Comparison of ENCODE assay signal across 8 cellular contexts in genomic region chr15:48965972-48966371, GRCh38. TPM values are rescaled to one million over a fixed set of nuclear protein-coding genes. Genes with fewer than 3 reads are reported as not detected.
DNase-seq lines count a peak whose midpoint lies in the region; ATAC-seq and FAIRE-seq lines count a peak whose summit lies in the region.

No MANE protein-coding gene starts in this region.

- DNase-seq in A172 (ENCODE audit: low spot score) = peak; percentile 46
- no peak for DNase-seq in GM18507 (ENCODE audit: extremely low spot score, insufficient read length, low read depth)
- DNase-seq in RKO (ENCODE audit: low spot score) = peak; percentile 51
- peak; percentile 13 for DNase-seq in globus pallidus (ENCODE audit: low spot score)
- no peak for DNase-seq in AG20443 (ENCODE audit: low spot score)
- no peak for DNase-seq in G401 (ENCODE audit: low spot score)
- DNase-seq in left lobe of liver (ENCODE audit: low spot score) = no peak

- peak; percentile 62 for ATAC-seq in HG02943 (IDR thresholded peaks at IDR 0.05; ENCODE audit: low read depth, unreplicated experiment)
- no peak for ATAC-seq in left lobe of liver

- FAIRE-seq in GM18507 (lab: Jason Lieb, UNC) = peak; percentile 78

- in situ Hi-C loops in G401 (cut with HindIII; ENCODE audit: low sequenced_read_pairs) = no loop called here

RNA-seq across cellular contexts. Expression of gene SHC4, which starts 2.3 kb away (rescaled TPM):
- total RNA-seq in A172 (2014; rRNA removed; shearing (Covaris generic)) = 0.59 and 0.84 TPM in 2 replicates
- not detected in 2 replicates for total RNA-seq in G401 (2014; rRNA removed; shearing (Covaris generic))
- 0.15 TPM for total RNA-seq in left lobe of liver

Comparison
In these comparisons a context has a peak if more than half of its experiments do, and no peak if none do; other contexts are left out.
1. DNase-seq: peak in A172 (single experiment), RKO (single experiment) and globus pallidus (single experiment); none in GM18507 (single experiment), AG20443 (single experiment), G401 (single experiment) and left lobe of liver (single experiment).